ENCODE assay signal across 1 cellular context in genomic region chr1:152015766-152016165, GRCh38.
TF ChIP-seq lines count a peak whose summit lies in the region.

No MANE protein-coding gene starts in this region.

TF ChIP-seq in H1, 55 proteins besides CTCF, POLR2A, EP300 and RAD21:
- TF ChIP-seq MAFK (IDR thresholded peaks at IDR 0.05; ENCODE audit: low read depth, low read length) = no peak
- no peak for TF ChIP-seq NRF1 (IDR thresholded peaks at IDR 0.05; ENCODE audit: low read depth, low read length)
- TF ChIP-seq BCL11A (IDR thresholded peaks at IDR 0.05; ENCODE audit: low read depth in 2 of 2, low read length in 2 of 2) = no peak
- TF ChIP-seq YY1 (IDR thresholded peaks at IDR 0.05; ENCODE audit: low read depth, low read length) = no peak
- no peak for TF ChIP-seq PHF8 (conservative IDR thresholded peaks at IDR 0.05; ENCODE audit: low read depth, low read length)
- no peak for TF ChIP-seq RFX5 (IDR thresholded peaks at IDR 0.05; ENCODE audit: borderline replicate concordance, low read depth, low read length)
- no peak for TF ChIP-seq NANOG (IDR thresholded peaks at IDR 0.05; ENCODE audit: insufficient read depth, low read depth, low read length, poor library complexity, severe bottlenecking)
- TF ChIP-seq EZH2 (IDR thresholded peaks at IDR 0.05; ENCODE audit: low read depth, low read length, severe bottlenecking) = no peak
- TF ChIP-seq RNF2 (IDR thresholded peaks at IDR 0.05; ENCODE audit: borderline replicate concordance, low read depth, low read length, missing control alignments, poor library complexity, severe bottlenecking) = no peak
- no peak for TF ChIP-seq BACH1 (IDR thresholded peaks at IDR 0.05; ENCODE audit: low read length)
- TF ChIP-seq KDM4A (IDR thresholded peaks at IDR 0.05; ENCODE audit: low read depth, low read length, severe bottlenecking) = no peak
- no peak for TF ChIP-seq CTBP2 (IDR thresholded peaks at IDR 0.05; ENCODE audit: borderline replicate concordance, insufficient read depth, insufficient read length, low read length)
- no peak for TF ChIP-seq MAX (IDR thresholded peaks at IDR 0.05)
- TF ChIP-seq SIX5 (IDR thresholded peaks at IDR 0.05; ENCODE audit: low read depth, low read length) = no peak
- no peak for TF ChIP-seq SP4 (IDR thresholded peaks at IDR 0.05; ENCODE audit: low read length)
TF ChIP-seq in H1: peak in this region for 0.
